ENCODE assay signal across 8 cellular contexts in genomic region chr13:23794267-23795161, GRCh38.
DNase-seq lines count a peak whose midpoint lies in the region; ATAC-seq, FAIRE-seq and TF ChIP-seq lines count a peak whose summit lies in the region.

No MANE protein-coding gene starts in this region.

- DNase-seq in dermis microvascular lymphatic vessel endothelial cell (ENCODE audit: low read depth in 2 of 2): peak; percentile 32 to 80
- DNase-seq in DMS 273 treated with DMSO at 0.1 percent for 48 hours (lab: John Stamatoyannopoulos, UW): no peak
- DNase-seq in NCI-H2171 (lab: John Stamatoyannopoulos, UW): no peak
- DNase-seq in frontal cortex (ENCODE audit: low spot score in 2 of 2): no peak

- ATAC-seq in GM18858 (IDR thresholded peaks at IDR 0.05; ENCODE audit: unreplicated experiment) (peak; percentile 56), HG03159 (IDR thresholded peaks at IDR 0.05; ENCODE audit: unreplicated experiment) (peak; percentile 55), GM19328 (IDR thresholded peaks at IDR 0.05; ENCODE audit: unreplicated experiment) (no peak)

- no peak for TF ChIP-seq CTCF in 22Rv1 (IDR thresholded peaks at IDR 0.05)

- no peak for FAIRE-seq in frontal cortex (lab: Jason Lieb, UNC)

- H3K27ac ChIP-seq in 22Rv1: peak overlapping the region; percentile 28

Comparison
In these comparisons a context has a peak if more than half of its experiments do, and no peak if none do; other contexts are left out.
1. DNase-seq: peak in dermis microvascular lymphatic vessel endothelial cell (2 of 2); none in DMS 273 treated with DMSO at 0.1 percent for 48 hours (single experiment), NCI-H2171 (single experiment) and frontal cortex (0 of 2).